In genomic region chr20:63522091-63522868, GRCh38 we compare ENCODE assay signal across 1 cellular context.
TF ChIP-seq lines count a peak whose summit lies in the region.

No MANE protein-coding gene starts in this region.

TF ChIP-seq in IMR-90, 13 proteins besides CTCF, POLR2A, EP300 and RAD21 (continued from another document):
- TF ChIP-seq, protein P1, sequence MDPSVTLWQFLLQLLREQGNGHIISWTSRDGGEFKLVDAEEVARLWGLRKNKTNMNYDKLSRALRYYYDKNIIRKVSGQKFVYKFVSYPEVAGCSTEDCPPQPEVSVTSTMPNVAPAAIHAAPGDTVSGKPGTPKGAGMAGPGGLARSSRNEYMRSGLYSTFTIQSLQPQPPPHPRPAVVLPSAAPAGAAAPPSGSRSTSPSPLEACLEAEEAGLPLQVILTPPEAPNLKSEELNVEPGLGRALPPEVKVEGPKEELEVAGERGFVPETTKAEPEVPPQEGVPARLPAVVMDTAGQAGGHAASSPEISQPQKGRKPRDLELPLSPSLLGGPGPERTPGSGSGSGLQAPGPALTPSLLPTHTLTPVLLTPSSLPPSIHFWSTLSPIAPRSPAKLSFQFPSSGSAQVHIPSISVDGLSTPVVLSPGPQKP (IDR thresholded peaks at IDR 0.05; ENCODE audit: borderline replicate concordance, low read depth, low read length): no peak
- TF ChIP-seq CHD1 (IDR thresholded peaks at IDR 0.05; ENCODE audit: low read depth, low read length): no peak
- no peak for TF ChIP-seq USF2 (IDR thresholded peaks at IDR 0.05; ENCODE audit: low read depth, low read length)
- TF ChIP-seq SMC3 (IDR thresholded peaks at IDR 0.05; ENCODE audit: low read depth, low read length): no peak
- no peak for TF ChIP-seq MXI1 (IDR thresholded peaks at IDR 0.05; ENCODE audit: borderline replicate concordance, low read depth, low read length)
- no peak for TF ChIP-seq RCOR1 (IDR thresholded peaks at IDR 0.05; ENCODE audit: insufficient replicate concordance, low read length)
- TF ChIP-seq MAFK (IDR thresholded peaks at IDR 0.05; ENCODE audit: low read depth, low read length): no peak
- TF ChIP-seq NFE2L2 (IDR thresholded peaks at IDR 0.05; ENCODE audit: low read depth, low read length): no peak
